ENCODE assay signal across 8 cellular contexts in genomic region chr13:49791214-49791752, GRCh38. TPM values are rescaled to one million over a fixed set of nuclear protein-coding genes. Genes with fewer than 3 reads are reported as not detected.
A peak's percentile ranks its signal among the peaks of the same experiment; 100 is the strongest.
DNase-seq lines count a peak whose midpoint lies in the region; ATAC-seq and TF ChIP-seq lines count a peak whose summit lies in the region.

No MANE protein-coding gene starts in this region.

- H3K4me1 Mint-ChIP-seq in stimulated activated naive CD8-positive, alpha-beta T cell treated with anti-CD3 and anti-CD28 coated beads, Interleukin-15, amount 100 ng/mL, for 72 hours = peaks cover 41% of the 10 kb centered on the region

- DNase-seq in AML-193 (lab: John Stamatoyannopoulos, UW) = peak; percentile 51 to 59
- peak; percentile 50 for DNase-seq in GM13976 (ENCODE audit: low spot score)
- DNase-seq in NCI-H69 (lab: John Stamatoyannopoulos, UW) = peak; percentile 53
- DNase-seq in brain microvascular endothelial cell = peak; percentile 5
- DNase-seq in kidney epithelial cell (ENCODE audit: low read depth) = no peak
- DNase-seq in stimulated activated naive CD8-positive, alpha-beta T cell treated with anti-CD3 and anti-CD28 coated beads, Interleukin-15, amount 100 ng/mL, for 72 hours = peak; percentile 9 to 19

- in situ Hi-C loops in GM13976 (cut with MboI; ENCODE audit: low sequenced_read_pairs, unreplicated experiment) = no loop called here
- in situ Hi-C loops in brain microvascular endothelial cell (cut with HindIII; ENCODE audit: low pct_ligation_motif_present, low sequenced_read_pairs) = no loop called here

- peak overlapping the region; percentile 94 to 95 for H3K27ac Mint-ChIP-seq in stimulated activated naive CD8-positive, alpha-beta T cell treated with anti-CD3 and anti-CD28 coated beads, Interleukin-15, amount 100 ng/mL, for 72 hours

- H3K27me3 ChIP-seq in brain microvascular endothelial cell (replicated peaks) = no peaks in the 10 kb centered on the region
- no peaks in the 10 kb centered on the region for H3K27me3 ChIP-seq in kidney epithelial cell (ENCODE audit: control insufficient read depth, insufficient read depth, low read length)

- peak overlapping the region; percentile 89 for H3K27ac ChIP-seq in brain microvascular endothelial cell

- H3K27me3 Mint-ChIP-seq in stimulated activated naive CD8-positive, alpha-beta T cell treated with anti-CD3 and anti-CD28 coated beads, Interleukin-15, amount 100 ng/mL, for 72 hours = no peaks in the 10 kb centered on the region

- H3K4me3 Mint-ChIP-seq in stimulated activated naive CD8-positive, alpha-beta T cell treated with anti-CD3 and anti-CD28 coated beads, Interleukin-15, amount 100 ng/mL, for 72 hours = peak overlapping the region; percentile 77 to 87

- TF ChIP-seq CTCF in GM13976 (IDR thresholded peaks at IDR 0.05; ENCODE audit: borderline replicate concordance, control extremely low read depth, extremely low read depth, insufficient read depth, missing control alignments) (peak; percentile 30), brain microvascular endothelial cell (IDR thresholded peaks at IDR 0.05; ENCODE audit: low read depth, low read length, missing control alignments) (peak; percentile 18), kidney epithelial cell (IDR thresholded peaks at IDR 0.05; ENCODE audit: insufficient read depth, low read length, poor library complexity, severe bottlenecking) (peak; percentile 16)

- H3K36me3 ChIP-seq in brain microvascular endothelial cell (replicated peaks) (no peaks in the 10 kb centered on the region), kidney epithelial cell (ENCODE audit: control insufficient read depth, insufficient read depth, low read length) (no peaks in the 10 kb centered on the region)

- H3K4me3 ChIP-seq in brain microvascular endothelial cell (ENCODE audit: low read depth, low read length) = peak overlapping the region; percentile 81
- peak overlapping the region; percentile 78 for H3K4me3 ChIP-seq in kidney epithelial cell (ENCODE audit: low read depth, low read length)

- H3K9me3 Mint-ChIP-seq in stimulated activated naive CD8-positive, alpha-beta T cell treated with anti-CD3 and anti-CD28 coated beads, Interleukin-15, amount 100 ng/mL, for 72 hours = no peaks in the 10 kb centered on the region

- ATAC-seq in stimulated activated naive CD8-positive, alpha-beta T cell treated with anti-CD3 and anti-CD28 coated beads, Interleukin-15, amount 100 ng/mL, for 72 hours = no peak
- ATAC-seq in GM18873 (IDR thresholded peaks at IDR 0.05; ENCODE audit: low FRiP score, unreplicated experiment) = no peak
- ATAC-seq in HG03039 (IDR thresholded peaks at IDR 0.05; ENCODE audit: unreplicated experiment) = no peak

RNA-seq across cellular contexts. Expression of gene KPNA3, which starts 1.2 kb away (rescaled TPM):
- total RNA-seq in kidney epithelial cell = 32.0 and 32.2 TPM in 2 replicates
